23 cellular contexts compared by ENCODE assay signal in the genomic region with DNA sequence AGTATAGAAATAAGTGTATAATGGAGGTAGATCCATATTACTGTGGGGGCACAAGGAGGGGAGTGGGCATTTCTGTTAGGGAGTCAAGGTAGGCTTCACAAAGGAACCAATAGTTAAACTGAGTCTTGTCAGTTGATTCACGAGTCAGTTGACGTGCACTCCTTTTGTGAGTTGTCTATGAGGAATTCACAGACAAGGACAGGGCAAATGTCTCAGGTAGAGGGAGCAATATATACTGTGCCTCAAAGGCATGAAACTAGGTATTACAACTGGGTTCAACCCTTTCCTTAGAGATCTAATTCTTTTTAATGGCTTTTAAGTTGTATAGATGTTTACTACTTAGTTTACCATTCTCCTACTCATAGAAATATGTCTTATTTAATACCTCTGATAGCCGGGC. TPM values are rescaled to one million over a fixed set of nuclear protein-coding genes. Genes with fewer than 3 reads are reported as not detected.
DNase-seq lines count a peak whose midpoint lies in the region; FAIRE-seq and TF ChIP-seq lines count a peak whose summit lies in the region.
"Had no signal": no experiment of that assay in that cellular context is flagged by ENCODE, and none has a peak within 500 bp of the region (broad histone marks: within the 10 kb centered on the region; RNA-seq: fewer than 3 reads in every experiment).

No MANE protein-coding gene starts in this region.

- H3K9me3 ChIP-seq in mammary epithelial cell (replicated peaks; ENCODE audit: insufficient read depth, low read length), result no peaks in the 10 kb centered on the region
- H3K9me3 ChIP-seq in keratinocyte (ENCODE audit: control insufficient read depth, low read depth, low read length), result no peaks in the 10 kb centered on the region
- H3K9me3 ChIP-seq: HAP-1 had no signal

- CTCF ChIA-PET in mammary epithelial cell (lab: Charles Lee; ENCODE audit: low non-redundant PET), result interaction anchor here (0.5 kb wide), 1 partner anchor 39 kb away, joined by 12 read pairs; a partner anchor contains a TSS

- H3K36me3 Mint-ChIP-seq in HFFc6 (ENCODE audit: low read depth) (peaks cover 27% of the 10 kb centered on the region), endothelial cell (ENCODE audit: low read depth, unreplicated experiment) (peaks cover 15% of the 10 kb centered on the region)

- intact Hi-C loops in mammary epithelial cell (cut with micrococcal nuclease), result loop anchor here (1.0 kb wide), 2 partner anchors 11 to 25 kb away; a partner anchor contains a TSS

- H3K27ac Mint-ChIP-seq in HFFc6 (peak overlapping the region; percentile 88), endothelial cell (ENCODE audit: unreplicated experiment) (no peak overlapping the region)
- H3K27ac Mint-ChIP-seq: activated naive CD4-positive, alpha-beta T cell treated with anti-CD3 and anti-CD28 coated beads, Interleukin-2, amount 10 ng/mL, durations not matched to agents 7 days and 5 days had no signal

- in situ Hi-C loops in mammary epithelial cell (cut with MboI; ENCODE audit: low sequenced_read_pairs in 2 of 2), result no loop called here

- H3K9me3 Mint-ChIP-seq in HFFc6 (no peaks in the 10 kb centered on the region), endothelial cell (ENCODE audit: unreplicated experiment) (no peaks in the 10 kb centered on the region)
- H3K9me3 Mint-ChIP-seq: activated naive CD4-positive, alpha-beta T cell treated with anti-CD3 and anti-CD28 coated beads, Interleukin-2, amount 10 ng/mL, durations not matched to agents 7 days and 5 days; CD4-positive, alpha-beta memory T cell had no signal

- H3K4me1 ChIP-seq in ACC112 (ENCODE audit: control insufficient read depth, insufficient read depth, low read length, unreplicated experiment) (peaks cover 10% of the 10 kb centered on the region), mammary epithelial cell (ENCODE audit: insufficient read depth, low read length) (peaks cover 8% of the 10 kb centered on the region), keratinocyte (ENCODE audit: control insufficient read depth, extremely low read depth, insufficient read depth, low read length) (peaks cover 16% of the 10 kb centered on the region)
- H3K4me1 ChIP-seq: HAP-1 had no signal

- 72% methylated on average over 3 of the region's 3 CpGs for WGBS in mammary epithelial cell (ENCODE audit: low coverage, missing lambda C conversion rate)

- DNase-seq in HFFc6 (no peak), mammary epithelial cell (no peak), keratinocyte (ENCODE audit: low read depth, low spot score) (no peak), D341Med (ENCODE audit: low spot score) (no peak), foreskin fibroblast (no peak), endothelial cell (ENCODE audit: low spot score) (no peak), SKM-1 (lab: John Stamatoyannopoulos, UW; ENCODE audit: unreplicated experiment) (no peak)
- DNase-seq: activated CD4-positive, alpha-beta T cell treated with anti-CD3 and anti-CD28 coated beads for 1 hour; activated naive CD4-positive, alpha-beta T cell treated with anti-CD3 and anti-CD28 coated beads, Interleukin-2, amount 10 ng/mL, durations not matched to agents 7 days and 5 days; activated T-cell treated with anti-CD3 and anti-CD28 coated beads, Interleukin-2, amount 50 U/mL, for 48 hours; aorta; CD4-positive, alpha-beta memory T cell; effector CD8-positive, alpha-beta T cell; NCI-H1694; NCI-H2171 treated with DMSO at 0.1 percent for 48 hours; NCI-H526; Right ventricle myocardium superior; stimulated activated CD4-positive, alpha-beta T cell treated with anti-CD3 and anti-CD28 coated beads, Interleukin-2, amount 100 ng/mL, for 48 hours; stimulated activated naive CD4-positive, alpha-beta T cell treated with Interleukin-2 at 50 U/mL for 16 hours had no signal

- H3K4me1 Mint-ChIP-seq in HFFc6 (ENCODE audit: low read depth) (peaks cover 25% of the 10 kb centered on the region), endothelial cell (ENCODE audit: unreplicated experiment) (no peaks in the 10 kb centered on the region)
- H3K4me1 Mint-ChIP-seq: activated naive CD4-positive, alpha-beta T cell treated with anti-CD3 and anti-CD28 coated beads, Interleukin-2, amount 10 ng/mL, durations not matched to agents 7 days and 5 days; CD4-positive, alpha-beta memory T cell had no signal

- H3K79me2 ChIP-seq in ACC112 (ENCODE audit: control insufficient read depth, insufficient read depth, low read length, unreplicated experiment) (no peaks in the 10 kb centered on the region), mammary epithelial cell (ENCODE audit: insufficient read depth, low read length) (no peaks in the 10 kb centered on the region), keratinocyte (ENCODE audit: control insufficient read depth, insufficient read depth, low read length) (no peaks in the 10 kb centered on the region)

- no peak for FAIRE-seq in keratinocyte (lab: Jason Lieb, UNC)
- FAIRE-seq: TTC549 had no signal

- H3K27me3 Mint-ChIP-seq in HFFc6 (ENCODE audit: insufficient read depth), result no peaks in the 10 kb centered on the region; the same call in 1 of the 2 replicates
- H3K27me3 Mint-ChIP-seq in endothelial cell (ENCODE audit: unreplicated experiment), result peaks cover 1% of the 10 kb centered on the region
- H3K27me3 Mint-ChIP-seq: activated naive CD4-positive, alpha-beta T cell treated with anti-CD3 and anti-CD28 coated beads, Interleukin-2, amount 10 ng/mL, durations not matched to agents 7 days and 5 days; CD4-positive, alpha-beta memory T cell had no signal

- peaks cover 37% of the 10 kb centered on the region for H3K36me3 ChIP-seq in ACC112 (ENCODE audit: insufficient read depth, low read length)
- H3K36me3 ChIP-seq in mammary epithelial cell (ENCODE audit: insufficient read depth, low read length), result peaks cover 9% of the 10 kb centered on the region
- H3K36me3 ChIP-seq in keratinocyte (ENCODE audit: control insufficient read depth in 2 of 2, extremely low read depth in 1 of 2, insufficient read depth in 2 of 2, low read length in 2 of 2), result peaks cover 10% of the 10 kb centered on the region in 2 experiments

- no peak overlapping the region for H3K9ac ChIP-seq in mammary epithelial cell (ENCODE audit: insufficient read depth, low read length)
- no peak overlapping the region for H3K9ac ChIP-seq in keratinocyte (ENCODE audit: control insufficient read depth, extremely low read depth, insufficient read depth, low read length)

- no peaks in the 10 kb centered on the region for H3K27me3 ChIP-seq in ACC112 (ENCODE audit: insufficient read depth, low read length)
- no peaks in the 10 kb centered on the region for H3K27me3 ChIP-seq in mammary epithelial cell (ENCODE audit: insufficient read depth, low read length)
- H3K27me3 ChIP-seq in keratinocyte (ENCODE audit: control insufficient read depth, extremely low read depth, insufficient read depth, low read length), result no peaks in the 10 kb centered on the region

- peak overlapping the region; percentile 79 for H3K27ac ChIP-seq in ACC112 (ENCODE audit: low read depth, low read length)
- H3K27ac ChIP-seq in mammary epithelial cell (ENCODE audit: insufficient read depth, low read depth, low read length), result peak overlapping the region; percentile 12
- peak overlapping the region; percentile 45 for H3K27ac ChIP-seq in keratinocyte (ENCODE audit: control insufficient read depth, insufficient read depth, low read length)

- BruUV-seq in mammary epithelial cell (replicated peaks; lab: Mats Ljungman, UMichigan), result no TSS peak

- no peaks in the 10 kb centered on the region for H3K9me1 ChIP-seq in keratinocyte (ENCODE audit: control insufficient read depth, extremely low read depth, insufficient read depth, low read length)

- dilution Hi-C loops in mammary epithelial cell (cut with HindIII; ENCODE audit: low sequenced_read_pairs) (no loop called here), keratinocyte (cut with MboI; ENCODE audit: extremely low pct_ligation_motif_present, low sequenced_read_pairs) (no loop called here)

- H3K4me3 Mint-ChIP-seq in HFFc6 (no peak overlapping the region), endothelial cell (ENCODE audit: unreplicated experiment) (no peak overlapping the region)
- H3K4me3 Mint-ChIP-seq: activated naive CD4-positive, alpha-beta T cell treated with anti-CD3 and anti-CD28 coated beads, Interleukin-2, amount 10 ng/mL, durations not matched to agents 7 days and 5 days; CD4-positive, alpha-beta memory T cell had no signal

- H3K4me3 ChIP-seq in ACC112 (ENCODE audit: low read depth, low read length), result no peak overlapping the region
- H3K4me3 ChIP-seq in mammary epithelial cell (replicated peaks in 1 of 3; ENCODE audit: insufficient read depth in 1 of 3, low read depth in 2 of 3, low read length in 3 of 3), result no peak overlapping the region
- no peak overlapping the region for H3K4me3 ChIP-seq in keratinocyte (ENCODE audit: control insufficient read depth in 2 of 3, extremely low read depth in 1 of 3, insufficient read depth in 2 of 3, low read depth in 1 of 3, low read length in 3 of 3)
- H3K4me3 ChIP-seq in foreskin fibroblast (ENCODE audit: low read depth in 1 of 2, low read length in 2 of 2), result no peak overlapping the region
- H3K4me3 ChIP-seq: HAP-1 had no signal

- TF ChIP-seq CTCF in HFFc6 (IDR thresholded peaks at IDR 0.05) (no peak), mammary epithelial cell (conservative IDR thresholded peaks at IDR 0.05 in 1 of 2, IDR thresholded peaks at IDR 0.05 in 1 of 2; ENCODE audit: extremely low read depth in 1 of 2, insufficient read depth in 1 of 2, low read depth in 1 of 2, low read length in 2 of 2) (no peak), keratinocyte (optimal IDR thresholded peaks at IDR 0.05 in 1 of 3, IDR thresholded peaks at IDR 0.05 in 1 of 3, conservative IDR thresholded peaks at IDR 0.05 in 1 of 3; ENCODE audit: extremely low read depth in 1 of 3, insufficient read depth in 2 of 3, low read length in 3 of 3) (no peak), foreskin fibroblast (IDR thresholded peaks at IDR 0.05; ENCODE audit: low read depth, low read length) (no peak), endothelial cell (IDR thresholded peaks at IDR 0.05; ENCODE audit: unreplicated experiment) (no peak)

- H4K20me1 ChIP-seq in mammary epithelial cell (ENCODE audit: insufficient read depth, low read length), result no peaks in the 10 kb centered on the region
- no peaks in the 10 kb centered on the region for H4K20me1 ChIP-seq in keratinocyte (ENCODE audit: control insufficient read depth, extremely low read depth, insufficient read depth, low read length)

- H3K4me2 ChIP-seq in mammary epithelial cell (ENCODE audit: insufficient read depth, low read depth, low read length), result no peak overlapping the region
- no peak overlapping the region for H3K4me2 ChIP-seq in keratinocyte (ENCODE audit: control insufficient read depth, extremely low read depth, insufficient read depth, low read depth, low read length)

- H2AFZ ChIP-seq in ACC112 (ENCODE audit: low read length, unreplicated experiment) (no peak overlapping the region), mammary epithelial cell (ENCODE audit: low read depth, low read length) (no peak overlapping the region), keratinocyte (ENCODE audit: control insufficient read depth, low read length) (no peak overlapping the region)

RNA-seq across cellular contexts. Expression of a gene that starts 11.0 kb away (rescaled TPM):
- 100 to 1,000 TPM; 140 to 158 (median 145) TPM for total RNA-seq in HFFc6 (2021; fragmentation: NEBNext Ultra II Directional; extraction: Animal tissue kit (Norgen Biotek cat#: 25700))
- 100 to 1,000 TPM in 1 of 2 donors, 10 to 100 TPM in 1; 90.0 to 113 TPM for total RNA-seq in mammary epithelial cell
- 168 TPM for polyA plus RNA-seq in mammary epithelial cell
- 42.8 TPM for polyA minus RNA-seq in mammary epithelial cell
- 245 to 304 TPM (median 246 TPM) in 3 replicates for polyA plus RNA-seq in keratinocyte
- polyA plus RNA-seq in keratinocyte (2011; ENCODE audit: low read depth), result 56.7 TPM
- polyA plus RNA-seq in keratinocyte (2011; cell fraction: cytosol; rRNA removed), result 228 and 376 TPM in 2 replicates
- polyA plus RNA-seq in keratinocyte (2011; cell fraction: nucleus; rRNA removed), result 120 and 159 TPM in 2 replicates
- polyA plus RNA-seq in keratinocyte (2012; ENCODE audit: low replicate concordance), result 161 and 186 TPM in 2 replicates
- 29.3 to 97.4 TPM (median 80.2 TPM) in 3 replicates for polyA minus RNA-seq in keratinocyte
- 88.8 TPM for polyA minus RNA-seq in keratinocyte (2011; cell fraction: cytosol; rRNA and poly(A)+ RNA removed)
- polyA minus RNA-seq in keratinocyte (2011; cell fraction: nucleus; rRNA and poly(A)+ RNA removed), result 21.6 and 34.7 TPM in 2 replicates
- 96.7 TPM for total RNA-seq in endothelial cell (ENCODE audit: unreplicated experiment)

RNA-seq across cellular contexts. Expression of a gene that starts 13.7 kb away (rescaled TPM):
- total RNA-seq in HFFc6 (2021; fragmentation: NEBNext Ultra II Directional; extraction: Animal tissue kit (Norgen Biotek cat#: 25700)), result 100 to 1,000 TPM in 1 of 6 experiments, 10 to 100 TPM in 5; 82.7 to 113 (median 96.7) TPM
- 10 to 100 TPM; 39.3 to 63.5 TPM for total RNA-seq in mammary epithelial cell
- 67.5 TPM for polyA plus RNA-seq in mammary epithelial cell
- 51.4 TPM for polyA minus RNA-seq in mammary epithelial cell
- polyA plus RNA-seq in keratinocyte, result 86.2 to 157 TPM (median 96.2 TPM) in 3 replicates
- polyA plus RNA-seq in keratinocyte (2011; ENCODE audit: low read depth), result 24.1 TPM
- 84.7 and 117 TPM in 2 replicates for polyA plus RNA-seq in keratinocyte (2011; cell fraction: cytosol; rRNA removed)
- polyA plus RNA-seq in keratinocyte (2011; cell fraction: nucleus; rRNA removed), result 25.9 and 36.5 TPM in 2 replicates
- 52.9 and 85.5 TPM in 2 replicates for polyA plus RNA-seq in keratinocyte (2012; ENCODE audit: low replicate concordance)
- polyA minus RNA-seq in keratinocyte, result 11.0 to 59.4 TPM (median 31.0 TPM) in 3 replicates
- 34.9 TPM for polyA minus RNA-seq in keratinocyte (2011; cell fraction: cytosol; rRNA and poly(A)+ RNA removed)
- polyA minus RNA-seq in keratinocyte (2011; cell fraction: nucleus; rRNA and poly(A)+ RNA removed), result 6.2 and 12.6 TPM in 2 replicates
- 52.6 TPM for total RNA-seq in endothelial cell (ENCODE audit: unreplicated experiment)

RNA-seq across cellular contexts. Expression of a gene that starts 39.1 kb away (rescaled TPM):
- 10 to 100 TPM; 18.2 to 23.1 (median 19.4) TPM for total RNA-seq in HFFc6 (2021; fragmentation: NEBNext Ultra II Directional; extraction: Animal tissue kit (Norgen Biotek cat#: 25700))
- total RNA-seq in mammary epithelial cell (10 to 100 TPM; 14.8 to 24.7 TPM), endothelial cell (ENCODE audit: unreplicated experiment) (12.8 TPM)
- polyA plus RNA-seq in mammary epithelial cell (23.8 TPM), keratinocyte (23.8 to 36.3 TPM (median 33.0 TPM) in 3 replicates)
- polyA minus RNA-seq in mammary epithelial cell (9.8 TPM), keratinocyte (5.9 to 14.9 TPM (median 13.6 TPM) in 3 replicates)
- 32.5 TPM for polyA plus RNA-seq in keratinocyte (2011; ENCODE audit: low read depth)
- 18.5 and 34.0 TPM in 2 replicates for polyA plus RNA-seq in keratinocyte (2011; cell fraction: cytosol; rRNA removed)
- polyA plus RNA-seq in keratinocyte (2011; cell fraction: nucleus; rRNA removed), result 16.7 and 26.0 TPM in 2 replicates
- polyA plus RNA-seq in keratinocyte (2012; ENCODE audit: low replicate concordance), result 18.9 and 26.3 TPM in 2 replicates
- 9.4 TPM for polyA minus RNA-seq in keratinocyte (2011; cell fraction: cytosol; rRNA and poly(A)+ RNA removed)
- 5.8 and 6.7 TPM in 2 replicates for polyA minus RNA-seq in keratinocyte (2011; cell fraction: nucleus; rRNA and poly(A)+ RNA removed)

RNA-seq across cellular contexts. Expression of a gene that starts 39.4 kb away (rescaled TPM):
- not detected for total RNA-seq in HFFc6 (2021; fragmentation: NEBNext Ultra II Directional; extraction: Animal tissue kit (Norgen Biotek cat#: 25700))
- total RNA-seq in mammary epithelial cell, result under 1 TPM in 1 of 2 donors, not detected in 1; 0.50 TPM
- 0.60 TPM for polyA plus RNA-seq in mammary epithelial cell
- polyA minus RNA-seq in mammary epithelial cell, result not detected
- polyA plus RNA-seq in keratinocyte, result not detected in 3 replicates
- polyA plus RNA-seq in keratinocyte (2011; ENCODE audit: low read depth), result 0.81 TPM
- not detected in 2 replicates for polyA plus RNA-seq in keratinocyte (2011; cell fraction: cytosol; rRNA removed)
- not detected in 2 replicates for polyA plus RNA-seq in keratinocyte (2011; cell fraction: nucleus; rRNA removed)
- 1.2 TPM in 1 of 2 replicates, not detected in the other for polyA plus RNA-seq in keratinocyte (2012; ENCODE audit: low replicate concordance)
- polyA minus RNA-seq in keratinocyte, result not detected in 3 replicates
- polyA minus RNA-seq in keratinocyte (2011; cell fraction: cytosol; rRNA and poly(A)+ RNA removed), result not detected
- polyA minus RNA-seq in keratinocyte (2011; cell fraction: nucleus; rRNA and poly(A)+ RNA removed), result not detected in 2 replicates
- total RNA-seq in endothelial cell (ENCODE audit: unreplicated experiment), result 1.6 TPM
- total RNA-seq: mononuclear cell had no signal

Comparison
In these comparisons a context has a peak if more than half of its experiments do, and no peak if none do; other contexts are left out.
1. H3K27ac ChIP-seq: peak in every context shown above with its lines; median percentile 79 in ACC112; 45 in keratinocyte; 12 in mammary epithelial cell.